1 cellular context compared by ENCODE assay signal in the genomic region with DNA sequence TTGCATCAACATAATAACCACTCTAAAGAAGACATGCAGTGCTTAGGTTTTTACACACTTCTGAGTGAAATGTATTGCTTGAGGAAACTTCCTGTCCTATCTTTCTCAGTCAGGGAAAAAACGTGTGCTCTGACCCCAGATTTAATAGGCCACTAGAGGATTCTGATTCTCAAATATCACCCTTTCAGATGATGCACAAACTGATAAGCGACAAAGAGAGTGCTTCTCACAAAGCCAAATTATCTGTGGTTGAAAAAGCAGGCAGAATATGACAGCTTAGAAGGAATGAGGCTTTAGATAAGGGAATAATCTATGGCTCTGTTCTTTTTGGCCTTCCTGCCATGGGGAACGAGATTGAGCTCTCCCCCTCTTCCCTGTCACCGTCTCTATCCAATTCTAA.
A peak's percentile ranks its signal among the peaks of the same experiment; 100 is the strongest.
TF ChIP-seq lines count a peak whose summit lies in the region.

No MANE protein-coding gene starts in this region.

TF ChIP-seq in K562, 482 proteins besides CTCF, POLR2A, EP300 and RAD21 (continued from another document):
- TF ChIP-seq, protein P1, sequence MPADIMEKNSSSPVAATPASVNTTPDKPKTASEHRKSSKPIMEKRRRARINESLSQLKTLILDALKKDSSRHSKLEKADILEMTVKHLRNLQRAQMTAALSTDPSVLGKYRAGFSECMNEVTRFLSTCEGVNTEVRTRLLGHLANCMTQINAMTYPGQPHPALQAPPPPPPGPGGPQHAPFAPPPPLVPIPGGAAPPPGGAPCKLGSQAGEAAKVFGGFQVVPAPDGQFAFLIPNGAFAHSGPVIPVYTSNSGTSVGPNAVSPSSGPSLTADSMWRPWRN (IDR thresholded peaks at IDR 0.05; ENCODE audit: low read depth): peak; percentile 62
- TF ChIP-seq HNRNPUL1 (IDR thresholded peaks at IDR 0.05; ENCODE audit: low read length) (no peak), CBFA2T2 (conservative IDR thresholded peaks at IDR 0.05) (peak; percentile 31), KDM1A (IDR thresholded peaks at IDR 0.05) (peak; percentile 46 to 47; a peak in 2 of 4 replicates), ZNF696 (CRISPR knock-in tag; conservative IDR thresholded peaks at IDR 0.05) (no peak), MEIS2 (IDR thresholded peaks at IDR 0.05; ENCODE audit: partially characterized antibody) (peak; percentile 28)
